ENCODE assay signal across 8 cellular contexts in the genomic region with DNA sequence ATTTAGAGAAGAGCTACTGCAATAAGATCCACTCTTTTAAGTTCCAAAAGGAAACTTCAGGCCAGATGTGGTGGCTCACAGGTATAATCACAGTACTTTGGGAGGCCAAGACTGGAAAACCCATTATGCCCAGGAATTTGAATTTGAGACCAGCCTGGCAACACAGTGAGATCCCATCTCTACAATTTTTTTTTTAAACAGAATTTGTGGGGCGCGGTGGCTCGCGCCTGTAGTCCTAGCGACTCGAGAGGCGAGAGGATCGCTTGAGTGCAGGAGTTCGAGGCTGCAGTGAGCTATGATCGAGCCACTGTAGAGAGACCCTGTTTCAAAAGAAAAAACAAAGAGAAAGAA. TPM values are rescaled to one million over a fixed set of nuclear protein-coding genes. Genes with fewer than 3 reads are reported as not detected.
A peak's percentile ranks its signal among the peaks of the same experiment; 100 is the strongest.
DNase-seq lines count a peak whose midpoint lies in the region; ATAC-seq and TF ChIP-seq lines count a peak whose summit lies in the region.

No MANE protein-coding gene starts in this region.

- peak overlapping the region; percentile 84 for H3K9ac ChIP-seq in SK-N-SH
- peak overlapping the region; percentile 47 for H3K9ac ChIP-seq in rectal smooth muscle tissue (ENCODE audit: low read length)

- peak overlapping the region; percentile 90 for H3K4me2 ChIP-seq in SK-N-SH

- POLR2A ChIA-PET in SK-N-SH (lab: Yijun Ruan, JAX): interaction anchor here (0.6 kb wide), 1 partner anchor 121 kb away, joined by 3 read pairs; no protein-coding TSS in a partner anchor

- H3K27me3 ChIP-seq in SK-N-SH (ENCODE audit: insufficient read depth) (no peaks in the 10 kb centered on the region), rectal smooth muscle tissue (ENCODE audit: control insufficient read depth, insufficient read depth, low read length) (no peaks in the 10 kb centered on the region)

- peak overlapping the region; percentile 81 to 84; a peak in 2 of 4 replicates for H3K27ac ChIP-seq in SK-N-SH (ENCODE audit: low read depth in 2 of 2, low read length in 1 of 2)
- peak overlapping the region; percentile 83 for H3K27ac ChIP-seq in rectal smooth muscle tissue (ENCODE audit: low read depth, low read length)

- peaks cover 63% of the 10 kb centered on the region for H3K79me2 ChIP-seq in SK-N-SH (ENCODE audit: insufficient read depth)

- H3K4me3 ChIP-seq in GM12865 (ENCODE audit: low read depth, low read length) (peak overlapping the region; percentile 77), SK-N-SH (ENCODE audit: low read depth in 2 of 2, low read length in 1 of 2) (peak overlapping the region; percentile 63 to 85), fibroblast of the aortic adventitia (ENCODE audit: low read depth, low read length) (peak overlapping the region; percentile 93), rectal smooth muscle tissue (ENCODE audit: low read length) (peak overlapping the region; percentile 91)

- H2AFZ ChIP-seq in SK-N-SH (ENCODE audit: low read depth): peak overlapping the region; percentile 91

- H3K9me2 ChIP-seq in SK-N-SH: no peaks in the 10 kb centered on the region

- no peak for DNase-seq in GM12865 (ENCODE audit: low read depth)
- DNase-seq in SK-N-SH: no peak
- DNase-seq in fibroblast of the aortic adventitia (ENCODE audit: low read depth): no peak
- no peak for DNase-seq in NCI-H1092 (lab: John Stamatoyannopoulos, UW)
- no peak for DNase-seq in OCI-M1 (lab: John Stamatoyannopoulos, UW)

- WGBS in SK-N-SH (ENCODE audit: low lambda C conversion rate): 5% methylated on average over 10 of the region's 10 CpGs

- 0 out of 2 replicates have a peak, but pooled peaks cover 4% of the 10 kb centered on the region for H4K20me1 ChIP-seq in SK-N-SH (ENCODE audit: insufficient read depth)

- H3F3A ChIP-seq in SK-N-SH (replicated peaks; ENCODE audit: insufficient read depth): peaks cover 5% of the 10 kb centered on the region

- CTCF ChIA-PET in SK-N-SH (lab: Yijun Ruan, JAX): interaction anchor here (10.2 kb wide), 1 partner anchor 17 kb away, joined by 91 read pairs; no protein-coding TSS in a partner anchor

- no peak for TF ChIP-seq CTCF in GM12865 (IDR thresholded peaks at IDR 0.05; ENCODE audit: insufficient read depth, low read depth, low read length, missing control alignments)
- no peak for TF ChIP-seq CTCF in SK-N-SH (IDR thresholded peaks at IDR 0.05)
- no peak for TF ChIP-seq CTCF in fibroblast of the aortic adventitia (IDR thresholded peaks at IDR 0.05; ENCODE audit: insufficient read depth, low read length)

- TF ChIP-seq EP300 in SK-N-SH (IDR thresholded peaks at IDR 0.05; ENCODE audit: borderline replicate concordance in 1 of 2, low read depth in 1 of 2, low read length in 1 of 2): no peak

- H3K4me1 ChIP-seq in SK-N-SH (ENCODE audit: control insufficient read depth in 1 of 2, insufficient read depth in 2 of 2, low read depth in 1 of 2, low read length in 1 of 2) (peaks cover 2 to 5% of the 10 kb centered on the region in 2 experiments; a peak in 2 of 4 replicates), rectal smooth muscle tissue (ENCODE audit: control insufficient read depth, insufficient read depth, low read length) (peaks cover 2% of the 10 kb centered on the region)

- ATAC-seq in GM21515 (IDR thresholded peaks at IDR 0.05; ENCODE audit: unreplicated experiment) (no peak), GM19467 (IDR thresholded peaks at IDR 0.05; ENCODE audit: unreplicated experiment) (no peak)

- TF ChIP-seq RAD21 in SK-N-SH (IDR thresholded peaks at IDR 0.05; ENCODE audit: low read length): no peak

- H3K9me3 ChIP-seq in SK-N-SH: no peaks in the 10 kb centered on the region

- no peaks in the 10 kb centered on the region for H3K36me3 ChIP-seq in SK-N-SH (replicated peaks in 1 of 2; ENCODE audit: control insufficient read depth in 1 of 2, insufficient read depth in 2 of 2, low read length in 1 of 2)
- H3K36me3 ChIP-seq in rectal smooth muscle tissue (ENCODE audit: control insufficient read depth, insufficient read depth, low read length): no peaks in the 10 kb centered on the region

TF ChIP-seq in SK-N-SH, 30 proteins besides CTCF, POLR2A, EP300 and RAD21 (continues in another document):
- TF ChIP-seq TEAD4 (IDR thresholded peaks at IDR 0.05; ENCODE audit: borderline replicate concordance, insufficient read depth) (no peak), EZH2phosphoT487 (IDR thresholded peaks at IDR 0.05; ENCODE audit: borderline replicate concordance, low read depth) (no peak), YY1 (IDR thresholded peaks at IDR 0.05; ENCODE audit: low read depth) (no peak), CHD2 (IDR thresholded peaks at IDR 0.05; ENCODE audit: low read length, partially characterized antibody) (no peak), NRF1 (IDR thresholded peaks at IDR 0.05; ENCODE audit: low read depth, low read length) (no peak), TAF1 (IDR thresholded peaks at IDR 0.05; ENCODE audit: borderline replicate concordance, low read depth, low read length) (no peak), GABPA (IDR thresholded peaks at IDR 0.05; ENCODE audit: low read depth) (no peak), FOSL2 (IDR thresholded peaks at IDR 0.05; ENCODE audit: borderline replicate concordance, low read depth) (no peak), SMC3 (IDR thresholded peaks at IDR 0.05; ENCODE audit: low read depth, low read length) (no peak)
- TF ChIP-seq, protein P1, sequence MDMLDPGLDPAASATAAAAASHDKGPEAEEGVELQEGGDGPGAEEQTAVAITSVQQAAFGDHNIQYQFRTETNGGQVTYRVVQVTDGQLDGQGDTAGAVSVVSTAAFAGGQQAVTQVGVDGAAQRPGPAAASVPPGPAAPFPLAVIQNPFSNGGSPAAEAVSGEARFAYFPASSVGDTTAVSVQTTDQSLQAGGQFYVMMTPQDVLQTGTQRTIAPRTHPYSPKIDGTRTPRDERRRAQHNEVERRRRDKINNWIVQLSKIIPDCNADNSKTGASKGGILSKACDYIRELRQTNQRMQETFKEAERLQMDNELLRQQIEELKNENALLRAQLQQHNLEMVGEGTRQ (IDR thresholded peaks at IDR 0.05; ENCODE audit: borderline replicate concordance, low read depth, low read length): no peak
- TF ChIP-seq, protein P2, sequence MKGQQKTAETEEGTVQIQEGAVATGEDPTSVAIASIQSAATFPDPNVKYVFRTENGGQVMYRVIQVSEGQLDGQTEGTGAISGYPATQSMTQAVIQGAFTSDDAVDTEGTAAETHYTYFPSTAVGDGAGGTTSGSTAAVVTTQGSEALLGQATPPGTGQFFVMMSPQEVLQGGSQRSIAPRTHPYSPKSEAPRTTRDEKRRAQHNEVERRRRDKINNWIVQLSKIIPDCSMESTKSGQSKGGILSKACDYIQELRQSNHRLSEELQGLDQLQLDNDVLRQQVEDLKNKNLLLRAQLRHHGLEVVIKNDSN (IDR thresholded peaks at IDR 0.05; ENCODE audit: borderline replicate concordance, low read depth): no peak
- TF ChIP-seq, protein P3, sequence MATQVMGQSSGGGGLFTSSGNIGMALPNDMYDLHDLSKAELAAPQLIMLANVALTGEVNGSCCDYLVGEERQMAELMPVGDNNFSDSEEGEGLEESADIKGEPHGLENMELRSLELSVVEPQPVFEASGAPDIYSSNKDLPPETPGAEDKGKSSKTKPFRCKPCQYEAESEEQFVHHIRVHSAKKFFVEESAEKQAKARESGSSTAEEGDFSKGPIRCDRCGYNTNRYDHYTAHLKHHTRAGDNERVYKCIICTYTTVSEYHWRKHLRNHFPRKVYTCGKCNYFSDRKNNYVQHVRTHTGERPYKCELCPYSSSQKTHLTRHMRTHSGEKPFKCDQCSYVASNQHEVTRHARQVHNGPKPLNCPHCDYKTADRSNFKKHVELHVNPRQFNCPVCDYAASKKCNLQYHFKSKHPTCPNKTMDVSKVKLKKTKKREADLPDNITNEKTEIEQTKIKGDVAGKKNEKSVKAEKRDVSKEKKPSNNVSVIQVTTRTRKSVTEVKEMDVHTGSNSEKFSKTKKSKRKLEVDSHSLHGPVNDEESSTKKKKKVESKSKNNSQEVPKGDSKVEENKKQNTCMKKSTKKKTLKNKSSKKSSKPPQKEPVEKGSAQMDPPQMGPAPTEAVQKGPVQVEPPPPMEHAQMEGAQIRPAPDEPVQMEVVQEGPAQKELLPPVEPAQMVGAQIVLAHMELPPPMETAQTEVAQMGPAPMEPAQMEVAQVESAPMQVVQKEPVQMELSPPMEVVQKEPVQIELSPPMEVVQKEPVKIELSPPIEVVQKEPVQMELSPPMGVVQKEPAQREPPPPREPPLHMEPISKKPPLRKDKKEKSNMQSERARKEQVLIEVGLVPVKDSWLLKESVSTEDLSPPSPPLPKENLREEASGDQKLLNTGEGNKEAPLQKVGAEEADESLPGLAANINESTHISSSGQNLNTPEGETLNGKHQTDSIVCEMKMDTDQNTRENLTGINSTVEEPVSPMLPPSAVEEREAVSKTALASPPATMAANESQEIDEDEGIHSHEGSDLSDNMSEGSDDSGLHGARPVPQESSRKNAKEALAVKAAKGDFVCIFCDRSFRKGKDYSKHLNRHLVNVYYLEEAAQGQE (IDR thresholded peaks at IDR 0.05; ENCODE audit: low read depth, low read length): no peak
- TF ChIP-seq, protein P4, sequence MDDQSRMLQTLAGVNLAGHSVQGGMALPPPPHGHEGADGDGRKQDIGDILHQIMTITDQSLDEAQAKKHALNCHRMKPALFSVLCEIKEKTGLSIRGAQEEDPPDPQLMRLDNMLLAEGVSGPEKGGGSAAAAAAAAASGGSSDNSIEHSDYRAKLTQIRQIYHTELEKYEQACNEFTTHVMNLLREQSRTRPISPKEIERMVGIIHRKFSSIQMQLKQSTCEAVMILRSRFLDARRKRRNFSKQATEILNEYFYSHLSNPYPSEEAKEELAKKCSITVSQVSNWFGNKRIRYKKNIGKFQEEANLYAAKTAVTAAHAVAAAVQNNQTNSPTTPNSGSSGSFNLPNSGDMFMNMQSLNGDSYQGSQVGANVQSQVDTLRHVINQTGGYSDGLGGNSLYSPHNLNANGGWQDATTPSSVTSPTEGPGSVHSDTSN (IDR thresholded peaks at IDR 0.05): no peak
- TF ChIP-seq, protein P5, sequence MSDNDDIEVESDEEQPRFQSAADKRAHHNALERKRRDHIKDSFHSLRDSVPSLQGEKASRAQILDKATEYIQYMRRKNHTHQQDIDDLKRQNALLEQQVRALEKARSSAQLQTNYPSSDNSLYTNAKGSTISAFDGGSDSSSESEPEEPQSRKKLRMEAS (IDR thresholded peaks at IDR 0.05; ENCODE audit: low read depth): no peak

RNA-seq across cellular contexts. Expression of a gene that starts 0.8 kb away (rescaled TPM):
- polyA plus RNA-seq in SK-N-SH (2012; rRNA removed): 33.0 and 34.7 TPM in 2 replicates
- 13.2 and 19.2 TPM in 2 replicates for polyA plus RNA-seq in SK-N-SH (2012; cell fraction: cytosol; rRNA removed)
- 81.8 and 105 TPM in 2 replicates for polyA plus RNA-seq in SK-N-SH (2012; cell fraction: nucleus; rRNA removed)
- total RNA-seq in fibroblast of the aortic adventitia (ENCODE audit: low replicate concordance): 10.2 and 18.9 TPM in 2 replicates

RNA-seq across cellular contexts. Expression of a gene that starts 58.1 kb away (rescaled TPM):
- polyA plus RNA-seq in SK-N-SH (2012; rRNA removed): 23.4 and 29.2 TPM in 2 replicates
- polyA plus RNA-seq in SK-N-SH (2012; cell fraction: cytosol; rRNA removed): 19.9 and 23.9 TPM in 2 replicates
- polyA plus RNA-seq in SK-N-SH (2012; cell fraction: nucleus; rRNA removed): 52.4 and 82.2 TPM in 2 replicates
- total RNA-seq in fibroblast of the aortic adventitia (ENCODE audit: low replicate concordance): 11.5 and 38.7 TPM in 2 replicates
